In the genomic region with DNA sequence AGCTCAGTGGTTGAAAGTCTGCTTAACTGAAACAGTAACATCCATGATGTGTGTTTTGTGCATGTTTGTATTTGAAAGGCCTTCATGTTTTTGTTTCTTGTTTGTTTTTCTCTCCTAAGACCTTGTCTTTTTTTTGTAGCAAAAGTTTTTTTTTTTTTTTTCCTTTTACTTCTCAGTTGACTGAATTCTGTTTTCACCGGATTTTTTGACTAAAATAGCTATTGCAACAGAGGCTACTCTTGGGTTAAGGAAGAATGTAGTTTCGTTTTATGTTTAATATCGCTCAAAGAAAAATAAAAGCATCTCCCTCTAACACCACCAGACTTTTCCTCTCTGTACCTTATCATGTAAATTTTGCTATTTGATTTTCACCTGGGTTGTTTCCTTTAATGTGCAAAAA, we compare ENCODE assay signal across 14 cellular contexts. TPM values are rescaled to one million over a fixed set of nuclear protein-coding genes. Genes with fewer than 3 reads are reported as not detected.
DNase-seq lines count a peak whose midpoint lies in the region; ATAC-seq and TF ChIP-seq lines count a peak whose summit lies in the region.
"Had no signal": no experiment of that assay in that cellular context is flagged by ENCODE, and none has a peak within 500 bp of the region (broad histone marks: within the 10 kb centered on the region; RNA-seq: fewer than 3 reads in every experiment).

No MANE protein-coding gene starts in this region.

- H3K4me3 Mint-ChIP-seq in activated CD8-positive, alpha-beta T cell treated with anti-CD3 and anti-CD28 coated beads for 36 hours = peak overlapping the region; percentile 33
- H3K4me3 Mint-ChIP-seq in activated CD8-positive, alpha-beta T cell treated with anti-CD3 and anti-CD28 coated beads, Interleukin-2, amount 10 ng/mL, durations not matched to agents 7 days and 5 days = no peak overlapping the region
- peak overlapping the region; percentile 50 for H3K4me3 Mint-ChIP-seq in WTC11
- H3K4me3 Mint-ChIP-seq: activated CD4-positive, alpha-beta T cell treated with anti-CD3 and anti-CD28 coated beads, Interleukin-2, amount 10 ng/mL, durations not matched to agents 7 days and 5 days had no signal

- no peak for DNase-seq in activated CD8-positive, alpha-beta T cell treated with anti-CD3 and anti-CD28 coated beads for 36 hours
- DNase-seq in activated CD8-positive, alpha-beta T cell treated with anti-CD3 and anti-CD28 coated beads, Interleukin-2, amount 10 ng/mL, durations not matched to agents 7 days and 5 days = no peak
- DNase-seq in WTC11 (ENCODE audit: low spot score) (no peak), fibroblast of pulmonary artery (ENCODE audit: low read depth) (peak; percentile 35), stomach (no peak), NK-92 (lab: John Stamatoyannopoulos, UW; ENCODE audit: unreplicated experiment) (no peak), kidney glomerular epithelial cell (lab: John Stamatoyannopoulos, UW) (no peak)
- DNase-seq: activated CD4-positive, alpha-beta T cell treated with anti-CD3 and anti-CD28 coated beads, Interleukin-2, amount 10 ng/mL, durations not matched to agents 7 days and 5 days; central memory CD4-positive, alpha-beta T cell; GDM1; NCI-H2107 had no signal

- H3K27ac ChIP-seq in stomach = peak overlapping the region in 4 of 5 donors; percentile 31 to 65 (median 61)
- H3K27ac ChIP-seq: A549 had no signal

- no peak overlapping the region for H3K4me3 ChIP-seq in fibroblast of pulmonary artery (replicated peaks; ENCODE audit: low read depth, low read length)
- no peak overlapping the region for H3K4me3 ChIP-seq in stomach
- H3K4me3 ChIP-seq: A549 had no signal

- H3K27me3 ChIP-seq in stomach = no peaks in the 10 kb centered on the region

- peaks cover 46% of the 10 kb centered on the region for H3K9me3 Mint-ChIP-seq in activated CD8-positive, alpha-beta T cell treated with anti-CD3 and anti-CD28 coated beads for 36 hours
- H3K9me3 Mint-ChIP-seq in activated CD8-positive, alpha-beta T cell treated with anti-CD3 and anti-CD28 coated beads, Interleukin-2, amount 10 ng/mL, durations not matched to agents 7 days and 5 days (ENCODE audit: insufficient read depth) = peaks cover 32% of the 10 kb centered on the region
- peaks cover 40% of the 10 kb centered on the region for H3K9me3 Mint-ChIP-seq in WTC11

- no peak for TF ChIP-seq POLR2A in stomach (IDR thresholded peaks at IDR 0.05)

- peaks cover 53% of the 10 kb centered on the region for H3K4me1 Mint-ChIP-seq in activated CD8-positive, alpha-beta T cell treated with anti-CD3 and anti-CD28 coated beads for 36 hours (ENCODE audit: low read depth)
- H3K4me1 Mint-ChIP-seq in activated CD8-positive, alpha-beta T cell treated with anti-CD3 and anti-CD28 coated beads, Interleukin-2, amount 10 ng/mL, durations not matched to agents 7 days and 5 days (ENCODE audit: low read depth) = peaks cover 45% of the 10 kb centered on the region
- peaks cover 34% of the 10 kb centered on the region for H3K4me1 Mint-ChIP-seq in WTC11

- TF ChIP-seq EP300 in stomach (IDR thresholded peaks at IDR 0.05) = no peak

- H3K36me3 ChIP-seq in stomach = peaks cover 16 to 63% (median 48%) of the 10 kb centered on the region in 4 donors

- no peak for TF ChIP-seq CTCF in activated CD8-positive, alpha-beta T cell treated with anti-CD3 and anti-CD28 coated beads for 36 hours (IDR thresholded peaks at IDR 0.05)
- TF ChIP-seq CTCF in WTC11 (IDR thresholded peaks at IDR 0.05) (no peak), fibroblast of pulmonary artery (IDR thresholded peaks at IDR 0.05; ENCODE audit: low read length, missing control alignments) (no peak), stomach (IDR thresholded peaks at IDR 0.05) (no peak)

- H3K27me3 Mint-ChIP-seq in activated CD8-positive, alpha-beta T cell treated with anti-CD3 and anti-CD28 coated beads for 36 hours = no peaks in the 10 kb centered on the region
- H3K27me3 Mint-ChIP-seq in activated CD8-positive, alpha-beta T cell treated with anti-CD3 and anti-CD28 coated beads, Interleukin-2, amount 10 ng/mL, durations not matched to agents 7 days and 5 days (ENCODE audit: low read depth) = no peaks in the 10 kb centered on the region
- peaks cover 63% of the 10 kb centered on the region for H3K27me3 Mint-ChIP-seq in WTC11 (ENCODE audit: low read depth)
- H3K27me3 Mint-ChIP-seq: activated CD4-positive, alpha-beta T cell treated with anti-CD3 and anti-CD28 coated beads, Interleukin-2, amount 10 ng/mL, durations not matched to agents 7 days and 5 days had no signal

- H3K36me3 Mint-ChIP-seq in activated CD8-positive, alpha-beta T cell treated with anti-CD3 and anti-CD28 coated beads for 36 hours (ENCODE audit: low read depth) = peaks cover 83% of the 10 kb centered on the region
- H3K36me3 Mint-ChIP-seq in activated CD8-positive, alpha-beta T cell treated with anti-CD3 and anti-CD28 coated beads, Interleukin-2, amount 10 ng/mL, durations not matched to agents 7 days and 5 days (ENCODE audit: low read depth) = peaks cover 85% of the 10 kb centered on the region
- H3K36me3 Mint-ChIP-seq in WTC11 = peaks cover 34% of the 10 kb centered on the region

- intact Hi-C loops in activated CD8-positive, alpha-beta T cell treated with anti-CD3 and anti-CD28 coated beads for 36 hours (cut with micrococcal nuclease) = no loop called here
- intact Hi-C loops in stomach (cut with DNase I; ENCODE audit: low total_unique reads) = no loop called here

- peaks cover 0 to 13% (median 4%) of the 10 kb centered on the region in 4 donors for H3K9me3 ChIP-seq in stomach

- WGBS in stomach, 5 donors = 60 to 71% (median 64%) methylated on average over 3 of the region's 3 CpGs

- H3K27ac Mint-ChIP-seq in activated CD8-positive, alpha-beta T cell treated with anti-CD3 and anti-CD28 coated beads for 36 hours = peak overlapping the region; percentile 96
- no peak overlapping the region for H3K27ac Mint-ChIP-seq in activated CD8-positive, alpha-beta T cell treated with anti-CD3 and anti-CD28 coated beads, Interleukin-2, amount 10 ng/mL, durations not matched to agents 7 days and 5 days
- H3K27ac Mint-ChIP-seq in WTC11 = peak overlapping the region; percentile 40; the same call in 1 of the 2 replicates
- H3K27ac Mint-ChIP-seq: activated CD4-positive, alpha-beta T cell treated with anti-CD3 and anti-CD28 coated beads, Interleukin-2, amount 10 ng/mL, durations not matched to agents 7 days and 5 days had no signal

- POLR2A ChIA-PET in activated CD8-positive, alpha-beta T cell treated with anti-CD3 and anti-CD28 coated beads for 36 hours (lab: Charles Lee) = interaction anchor here (0.6 to 6.7 kb wide), 7 partner anchors 11 to 613 kb away, joined by 3 to 95 read pairs (median 4); a partner anchor contains a TSS
- POLR2A ChIA-PET in activated CD8-positive, alpha-beta T cell treated with anti-CD3 and anti-CD28 coated beads, Interleukin-2, amount 10 ng/mL, durations not matched to agents 7 days and 5 days (lab: Charles Lee) = interaction anchor here (0.7 to 1.9 kb wide), 3 partner anchors 14 to 33 kb away, joined by 3 to 13 read pairs (median 9); a partner anchor contains a TSS
- POLR2A ChIA-PET in WTC11 (lab: Charles Lee) = interaction anchor here (0.7 kb wide), 1 partner anchor 50 kb away, joined by 3 read pairs; no protein-coding TSS in a partner anchor

- no peak for ATAC-seq in activated CD8-positive, alpha-beta T cell treated with anti-CD3 and anti-CD28 coated beads for 36 hours
- ATAC-seq in activated CD8-positive, alpha-beta T cell treated with anti-CD3 and anti-CD28 coated beads, Interleukin-2, amount 10 ng/mL, durations not matched to agents 7 days and 5 days = no peak
- ATAC-seq in WTC11 = no peak
- no peak for ATAC-seq in HG03135 (IDR thresholded peaks at IDR 0.05; ENCODE audit: unreplicated experiment)
- ATAC-seq: A549 had no signal

- peaks cover 19 to 45% (median 25%) of the 10 kb centered on the region in 4 donors for H3K4me1 ChIP-seq in stomach
- H3K4me1 ChIP-seq: A549 had no signal

- CTCF ChIA-PET in activated CD8-positive, alpha-beta T cell treated with anti-CD3 and anti-CD28 coated beads for 36 hours (lab: Charles Lee) = interaction anchor here (0.7 to 2.7 kb wide), 6 partner anchors 13 to 577 kb away, joined by 3 to 13 read pairs (median 5); a partner anchor contains a TSS
- CTCF ChIA-PET in activated CD8-positive, alpha-beta T cell treated with anti-CD3 and anti-CD28 coated beads, Interleukin-2, amount 10 ng/mL, durations not matched to agents 7 days and 5 days (lab: Charles Lee) = interaction anchor here (0.7 to 1.5 kb wide), 4 partner anchors 15 to 402 kb away, joined by 3 to 7 read pairs (median 4); a partner anchor contains a TSS
- CTCF ChIA-PET in WTC11 (lab: Charles Lee) = interaction anchor here (1.1 to 1.8 kb wide), 5 partner anchors 21 to 403 kb away, joined by 3 to 7 read pairs (median 5); no protein-coding TSS in a partner anchor

TF ChIP-seq in WTC11, 78 proteins besides CTCF, POLR2A, EP300 and RAD21 (continues in another document):
- TF ChIP-seq RORB (CRISPR knock-in tag; IDR thresholded peaks at IDR 0.05) (no peak), ESRRA (CRISPR knock-in tag; IDR thresholded peaks at IDR 0.05; ENCODE audit: borderline replicate concordance) (no peak), CREB1 (CRISPR knock-in tag; IDR thresholded peaks at IDR 0.05) (no peak)
- TF ChIP-seq, protein P1, sequence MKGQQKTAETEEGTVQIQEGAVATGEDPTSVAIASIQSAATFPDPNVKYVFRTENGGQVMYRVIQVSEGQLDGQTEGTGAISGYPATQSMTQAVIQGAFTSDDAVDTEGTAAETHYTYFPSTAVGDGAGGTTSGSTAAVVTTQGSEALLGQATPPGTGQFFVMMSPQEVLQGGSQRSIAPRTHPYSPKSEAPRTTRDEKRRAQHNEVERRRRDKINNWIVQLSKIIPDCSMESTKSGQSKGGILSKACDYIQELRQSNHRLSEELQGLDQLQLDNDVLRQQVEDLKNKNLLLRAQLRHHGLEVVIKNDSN (CRISPR knock-in tag; IDR thresholded peaks at IDR 0.05) = no peak

RNA-seq across cellular contexts. Expression of a gene that starts 15.1 kb away (rescaled TPM):
- 10 to 100 TPM; 37.1 to 38.0 TPM for total RNA-seq in activated CD8-positive, alpha-beta T cell treated with anti-CD3 and anti-CD28 coated beads for 36 hours
- 10 to 100 TPM; 62.3 to 63.2 TPM for total RNA-seq in activated CD8-positive, alpha-beta T cell treated with anti-CD3 and anti-CD28 coated beads, Interleukin-2, amount 10 ng/mL, durations not matched to agents 7 days and 5 days
- 0.17 to 0.27 TPM (median 0.21 TPM) in 3 replicates for total RNA-seq in WTC11 (2021)
- total RNA-seq in stomach = 10 to 100 TPM in 4 of 5 donors, 1 to 10 TPM in 1; 4.5 to 21.5 (median 10.5) TPM
- 1 to 10 TPM; 3.9 to 7.0 (median 4.9) TPM for polyA plus RNA-seq in stomach

RNA-seq across cellular contexts. Expression of a gene that starts 46.2 kb away (rescaled TPM):
- total RNA-seq in activated CD8-positive, alpha-beta T cell treated with anti-CD3 and anti-CD28 coated beads for 36 hours = not detected
- not detected for total RNA-seq in activated CD8-positive, alpha-beta T cell treated with anti-CD3 and anti-CD28 coated beads, Interleukin-2, amount 10 ng/mL, durations not matched to agents 7 days and 5 days
- total RNA-seq in WTC11 (2021) (0.50 to 1.0 TPM (median 0.60 TPM) in 3 replicates), stomach (1 to 10 TPM in 1 of 5 donors, under 1 TPM in 1, not detected in 3; 0.87 to 1.3 TPM)
- polyA plus RNA-seq in stomach = 10 to 100 TPM in 1 of 3 donors, 1 to 10 TPM in 2; 2.2 to 29.5 (median 6.9) TPM

RNA-seq across cellular contexts. Expression of a gene that starts 54.3 kb away (rescaled TPM):
- not detected for total RNA-seq in activated CD8-positive, alpha-beta T cell treated with anti-CD3 and anti-CD28 coated beads for 36 hours
- not detected for total RNA-seq in activated CD8-positive, alpha-beta T cell treated with anti-CD3 and anti-CD28 coated beads, Interleukin-2, amount 10 ng/mL, durations not matched to agents 7 days and 5 days
- not detected in 3 replicates for total RNA-seq in WTC11 (2021)
- total RNA-seq in stomach = not detected
- polyA plus RNA-seq in stomach = not detected
- total RNA-seq: activated CD4-positive, alpha-beta T cell treated with anti-CD3 and anti-CD28 coated beads, Interleukin-2, amount 10 ng/mL, durations not matched to agents 7 days and 5 days; RPMI7951 had no signal
- polyA plus RNA-seq: A549 had no signal
